ENCODE assay signal across 1 cellular context in the genomic region with DNA sequence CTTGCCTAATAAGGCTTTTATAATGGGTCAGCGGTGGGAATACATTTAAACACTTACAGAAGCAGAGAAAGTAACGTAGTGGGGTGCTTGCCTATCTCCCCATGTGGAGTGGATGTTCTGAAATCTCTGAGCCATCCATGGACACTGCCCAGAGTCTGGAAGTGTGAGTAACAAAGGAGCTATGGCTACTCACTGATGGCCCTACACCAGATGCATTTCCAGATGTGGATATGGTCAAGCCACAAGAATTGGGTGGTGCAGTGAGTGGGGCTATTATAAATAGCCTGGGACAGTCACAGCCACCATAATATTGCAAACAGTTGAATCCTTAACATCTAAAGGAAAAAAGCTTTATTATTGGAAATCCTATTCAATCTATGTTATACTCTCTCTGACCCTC.
TF ChIP-seq lines count a peak whose summit lies in the region.

No MANE protein-coding gene starts in this region.

TF ChIP-seq in WTC11, 78 proteins besides CTCF, POLR2A, EP300 and RAD21 (continued from another document):
- no peak for TF ChIP-seq NFATC4 (CRISPR knock-in tag; IDR thresholded peaks at IDR 0.05)
TF ChIP-seq in WTC11: peak in this region for 0.
